In genomic region chr12:113469224-113469652, GRCh38 we compare ENCODE assay signal across 23 cellular contexts. TPM values are rescaled to one million over a fixed set of nuclear protein-coding genes. Genes with fewer than 3 reads are reported as not detected.
A peak's percentile ranks its signal among the peaks of the same experiment; 100 is the strongest.
DNase-seq lines count a peak whose midpoint lies in the region; ATAC-seq, FAIRE-seq and TF ChIP-seq lines count a peak whose summit lies in the region.
"Had no signal": no experiment of that assay in that cellular context is flagged by ENCODE, and none has a peak within 500 bp of the region (broad histone marks: within the 10 kb centered on the region; RNA-seq: fewer than 3 reads in every experiment).

No MANE protein-coding gene starts in this region.

- no peak overlapping the region; the same call in 1 of the 2 replicates for H3K4me2 ChIP-seq in GM23338
- H3K4me2 ChIP-seq: BLaER1, KMS-11 had no signal

- TF ChIP-seq CTCF in GM23338 (conservative IDR thresholded peaks at IDR 0.05; ENCODE audit: low read depth in 2 of 2), result no peak
- no peak for TF ChIP-seq CTCF in epithelial cell of esophagus (IDR thresholded peaks at IDR 0.05; ENCODE audit: insufficient read depth, low read depth, low read length, missing control alignments)

- peaks cover 100% of the 10 kb centered on the region for H3K27me3 ChIP-seq in GM23338 (ENCODE audit: insufficient read depth)
- H3K27me3 ChIP-seq in HUES6 (ENCODE audit: control insufficient read depth, insufficient read depth, low read length), result peaks cover 100% of the 10 kb centered on the region
- peaks cover 93% of the 10 kb centered on the region for H3K27me3 ChIP-seq in neuron (ENCODE audit: insufficient read depth, low read length)

- peaks cover 3% of the 10 kb centered on the region; the same call in 1 of the 3 replicates for H3K9me3 Mint-ChIP-seq in GM23338
- H3K9me3 Mint-ChIP-seq: CD4-positive, alpha-beta T cell had no signal

- DNase-seq in GM23338 (ENCODE audit: low spot score) (no peak), epithelial cell of esophagus (ENCODE audit: low read depth) (peak; percentile 34), NCI-H2107 treated with DMSO at 0.1 percent for 48 hours (lab: John Stamatoyannopoulos, UW; ENCODE audit: unreplicated experiment) (no peak), urothelium cell line (ENCODE audit: low spot score) (no peak)
- DNase-seq: Caco-2; CD4-positive, alpha-beta T cell; DMS 273 treated with DMSO at 0.1 percent for 48 hours; DMS79 treated with DMSO at 0.1 percent for 48 hours; HCEC 1CT; IMR-90; NCI-H1092 treated with DMSO at 0.1 percent for 48 hours; NCI-H1436 treated with DMSO at 0.1 percent for 48 hours; NCI-H226; NCI-H524 treated with DMSO at 0.1 percent for 48 hours; NCI-H82; OCI-M1 had no signal

- H3K9ac ChIP-seq in HUES6 (ENCODE audit: low read length), result no peak overlapping the region
- H3K9ac ChIP-seq: BLaER1, KMS-11 had no signal

- peaks cover 98% of the 10 kb centered on the region for H3K27me3 Mint-ChIP-seq in GM23338 (ENCODE audit: insufficient read depth, low read depth, poor library complexity)

- H3K36me3 Mint-ChIP-seq in GM23338 (ENCODE audit: low read depth), result no peaks in the 10 kb centered on the region; the same call in 2 of the 3 replicates

- no peak overlapping the region for H2AFZ ChIP-seq in GM23338
- H2AFZ ChIP-seq in neuron (ENCODE audit: low read depth, low read length), result no peak overlapping the region

- peaks cover 38% of the 10 kb centered on the region for H3F3A ChIP-seq in GM23338 (replicated peaks; ENCODE audit: low read depth)

- H3K4me1 ChIP-seq in GM23338 (ENCODE audit: insufficient read depth) (peaks cover 59% of the 10 kb centered on the region), HUES6 (ENCODE audit: control insufficient read depth, insufficient read depth, low read length) (peaks cover 69% of the 10 kb centered on the region), neuron (ENCODE audit: insufficient read depth, low read length) (peaks cover 44% of the 10 kb centered on the region)
- H3K4me1 ChIP-seq: BLaER1 had no signal

- H3K4me3 ChIP-seq in GM23338 (peak overlapping the region; percentile 58; the same call in 1 of the 2 replicates), HUES6 (ENCODE audit: low read depth, low read length) (peak overlapping the region; percentile 62), epithelial cell of esophagus (ENCODE audit: low read length) (no peak overlapping the region), neuron (ENCODE audit: low read length) (peak overlapping the region; percentile 54)
- H3K4me3 ChIP-seq: BLaER1, SJSA1 had no signal

- H3K27ac ChIP-seq in GM23338 (ENCODE audit: low read depth), result no peak overlapping the region
- no peak overlapping the region for H3K27ac ChIP-seq in HUES6 (ENCODE audit: low read depth, low read length)
- H3K27ac ChIP-seq: BLaER1, KMS-11, SJSA1 had no signal

- H3K36me3 ChIP-seq in GM23338 (ENCODE audit: insufficient read depth), result no peaks in the 10 kb centered on the region; the same call in 1 of the 2 replicates
- no peaks in the 10 kb centered on the region for H3K36me3 ChIP-seq in HUES6 (ENCODE audit: control insufficient read depth, insufficient read depth, low read length)
- no peaks in the 10 kb centered on the region for H3K36me3 ChIP-seq in neuron (ENCODE audit: insufficient read depth, low read length)
- H3K36me3 ChIP-seq: BLaER1, SJSA1 had no signal

- H3K79me2 ChIP-seq in GM23338 (replicated peaks; ENCODE audit: insufficient read depth), result no peaks in the 10 kb centered on the region

- FAIRE-seq in urothelium cell line (lab: Jason Lieb, UNC), result no peak

- ATAC-seq in GM23338 (no peak), GM18909 (IDR thresholded peaks at IDR 0.05; ENCODE audit: poor library complexity, unreplicated experiment) (no peak)
- ATAC-seq: Right ventricle myocardium inferior had no signal

- H4K20me1 ChIP-seq in GM23338 (replicated peaks; ENCODE audit: insufficient read depth), result peaks cover 10% of the 10 kb centered on the region; the same call in 1 of the 2 replicates

- no peak overlapping the region for H3K27ac Mint-ChIP-seq in GM23338
- H3K27ac Mint-ChIP-seq: CD4-positive, alpha-beta T cell had no signal

- no peak overlapping the region for H3K4me3 Mint-ChIP-seq in GM23338

- H3K4me1 Mint-ChIP-seq in GM23338, result peaks cover 53% of the 10 kb centered on the region

- no peaks in the 10 kb centered on the region for H3K9me3 ChIP-seq in HUES6 (ENCODE audit: control insufficient read depth, insufficient read depth, low read depth, low read length)
- no peaks in the 10 kb centered on the region for H3K9me3 ChIP-seq in neuron (ENCODE audit: low read length)
- H3K9me3 ChIP-seq: Caco-2, SJSA1 had no signal

- H3K9me2 ChIP-seq in GM23338 (ENCODE audit: insufficient read depth), result no peaks in the 10 kb centered on the region

TF ChIP-seq in GM23338, 12 proteins besides CTCF, POLR2A, EP300 and RAD21:
- TF ChIP-seq EZH2 (IDR thresholded peaks at IDR 0.05; ENCODE audit: low read depth, unreplicated experiment) (peak; percentile 60), JUNB (IDR thresholded peaks at IDR 0.05; ENCODE audit: unreplicated experiment) (no peak)

RNA-seq across cellular contexts. Expression of gene LHX5, which starts 2.4 kb away (rescaled TPM):
- total RNA-seq in GM23338 (2014; rRNA removed; shearing (Covaris generic)), result not detected in 2 replicates
- 0.16 and 0.18 TPM in 2 replicates for polyA plus RNA-seq in GM23338 (2016; fragmentation: Nextera tagmentation; extraction: Ambion mirVana)
- total RNA-seq: CD4-positive, alpha-beta T cell; IMR-90; Right ventricle myocardium inferior; SJSA1 had no signal
- polyA plus RNA-seq: IMR-90 had no signal

RNA-seq across cellular contexts. Expression of gene SDSL, which starts 47.1 kb away (rescaled TPM):
- total RNA-seq in GM23338 (2014; rRNA removed; shearing (Covaris generic)), result not detected in 2 replicates
- polyA plus RNA-seq in GM23338 (2016; fragmentation: Nextera tagmentation; extraction: Ambion mirVana), result 0.45 TPM in 1 of 2 replicates, not detected in the other
